Comparison of ENCODE assay signal across 19 cellular contexts in the genomic region with DNA sequence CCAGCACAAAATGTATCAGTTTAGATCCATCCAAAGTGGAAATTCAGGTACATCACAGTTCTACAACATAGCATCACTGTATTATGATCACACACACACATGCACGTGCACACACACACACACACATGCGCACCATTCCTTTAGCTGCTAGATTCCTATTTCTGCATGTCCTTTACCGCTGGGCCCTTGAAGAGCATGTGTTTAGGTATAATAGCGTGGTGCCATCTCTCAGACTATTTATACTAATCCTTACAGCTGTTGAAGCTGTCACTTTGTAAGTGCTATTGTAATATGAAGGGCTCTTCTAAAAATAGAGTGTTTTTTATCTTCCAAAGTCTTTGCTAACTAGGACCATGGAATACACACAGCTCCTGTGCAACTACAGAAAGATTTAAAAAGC.
"Had no signal": no experiment of that assay in that cellular context is flagged by ENCODE, and none has a peak within 500 bp of the region (broad histone marks: within the 10 kb centered on the region; RNA-seq: fewer than 3 reads in every experiment).

No MANE protein-coding gene starts in this region.

- H3K27ac ChIP-seq: brain microvascular endothelial cell, coronary artery, left lung, ovary, sigmoid colon, thyroid gland had no signal

- DNase-seq: activated CD4-positive, alpha-beta T cell treated with anti-CD3 and anti-CD28 coated beads for 1 hour; activated effector memory CD4-positive, alpha-beta T cell treated with anti-CD3 and anti-CD28 coated beads, Interleukin-2, amount 50 U/mL, for 16 hours; activated naive CD4-positive, alpha-beta T cell treated with anti-CD3 and anti-CD28 coated beads, Interleukin-2, amount 50 U/mL, for 16 hours; activated T-cell treated with anti-CD3 and anti-CD28 coated beads, Interleukin-2, amount 50 U/mL, for 72 hours; aorta; brain microvascular endothelial cell; erythroblast; foreskin melanocyte; glutamatergic neuron; left lung; naive thymus-derived CD4-positive, alpha-beta T cell; ovary; sigmoid colon; stimulated activated CD4-positive, alpha-beta T cell treated with anti-CD3 and anti-CD28 coated beads, Interleukin-12 subunit alpha, Interleukin-12 subunit beta, amount 100 ng/mL, for 4 hours; stimulated activated CD4-positive, alpha-beta T cell treated with anti-CD3 and anti-CD28 coated beads, Interleukin-1b, Interleukin-23, amount 100 ng/mL, for 48 hours; stimulated activated CD8-positive, alpha-beta memory T cell treated with anti-CD3 and anti-CD28 coated beads, Interleukin-4, amount 100 ng/mL, for 48 hours; stimulated activated naive CD4-positive, alpha-beta T cell treated with Interleukin-2 at 50 U/mL for 16 hours; thyroid gland had no signal

- H3K4me1 ChIP-seq: left lung, sigmoid colon, thyroid gland had no signal

- H3K36me3 ChIP-seq: brain microvascular endothelial cell, left lung, ovary, sigmoid colon, thyroid gland had no signal

- H3K4me3 ChIP-seq: coronary artery, left lung, ovary, sigmoid colon, thyroid gland had no signal

- ATAC-seq: activated T-cell treated with anti-CD3 and anti-CD28 coated beads, Interleukin-2, amount 50 U/mL, for 72 hours; left lung; naive thymus-derived CD4-positive, alpha-beta T cell had no signal

- H3K27me3 ChIP-seq: brain microvascular endothelial cell, left lung, ovary, sigmoid colon, thyroid gland had no signal

- H3K9me3 ChIP-seq: left lung, ovary, sigmoid colon, thyroid gland had no signal
